In genomic region chr1:98177751-98178150, GRCh38 we compare ENCODE assay signal across 20 cellular contexts.
"Had no signal": no experiment of that assay in that cellular context is flagged by ENCODE, and none has a peak within 500 bp of the region (broad histone marks: within the 10 kb centered on the region; RNA-seq: fewer than 3 reads in every experiment).

No MANE protein-coding gene starts in this region.

- H3K4me1 ChIP-seq: breast epithelium, prostate gland, spleen, upper lobe of right lung had no signal

- ATAC-seq: activated CD8-positive, alpha-beta T cell treated with anti-CD3 and anti-CD28 coated beads, Interleukin-2, amount 10 ng/mL, durations not matched to agents 7 days and 5 days; activated naive CD8-positive, alpha-beta T cell treated with anti-CD3 and anti-CD28 coated beads, Interleukin-2, amount 50 U/mL, for 24 hours; left lobe of liver; natural killer cell; upper lobe of right lung had no signal

- H3K27me3 ChIP-seq: breast epithelium, ovary, spleen, upper lobe of right lung had no signal

- H3K4me3 ChIP-seq: breast epithelium, lung, ovary, prostate gland, spleen, upper lobe of right lung had no signal

- H3K9me3 ChIP-seq: breast epithelium, ovary, prostate gland, spleen, upper lobe of right lung had no signal

- H3K36me3 ChIP-seq: breast epithelium, ovary, prostate gland, spleen, upper lobe of right lung, WERI-Rb-1 had no signal

- DNase-seq: activated CD4-positive, alpha-beta T cell treated with anti-CD3 and anti-CD28 coated beads, Interleukin-2, amount 10 ng/mL, durations not matched to agents 7 days and 5 days; activated CD4-positive, CD25-positive, alpha-beta regulatory T cell treated with anti-CD3 and anti-CD28 coated beads, Interleukin-2, amount 50 U/mL, for 72 hours; activated CD8-positive, alpha-beta T cell treated with anti-CD3 and anti-CD28 coated beads, Interleukin-2, amount 10 ng/mL, durations not matched to agents 7 days and 5 days; activated gamma-delta T cell; activated naive CD4-positive, alpha-beta T cell treated with anti-CD3 and anti-CD28 coated beads, Interleukin-2, amount 50 U/mL, for 16 hours; activated naive CD8-positive, alpha-beta T cell treated with anti-CD3 and anti-CD28 coated beads, Interleukin-2, amount 50 U/mL, for 24 hours; anterior cingulate cortex; cortex of kidney; natural killer cell; ovary; spleen; stimulated activated CD4-positive, alpha-beta T cell treated with anti-CD3 and anti-CD28 coated beads, Interleukin-4, amount 100 ng/mL, for 24 hours; stimulated activated naive CD4-positive, alpha-beta T cell treated with Interleukin-2 at 50 U/mL for 16 hours; T-helper 2 cell; upper lobe of right lung; WERI-Rb-1 had no signal

- H3K27ac ChIP-seq: breast epithelium, ovary, prostate gland, spleen, upper lobe of right lung, WERI-Rb-1 had no signal
